3 cellular contexts compared by ENCODE assay signal in the genomic region with DNA sequence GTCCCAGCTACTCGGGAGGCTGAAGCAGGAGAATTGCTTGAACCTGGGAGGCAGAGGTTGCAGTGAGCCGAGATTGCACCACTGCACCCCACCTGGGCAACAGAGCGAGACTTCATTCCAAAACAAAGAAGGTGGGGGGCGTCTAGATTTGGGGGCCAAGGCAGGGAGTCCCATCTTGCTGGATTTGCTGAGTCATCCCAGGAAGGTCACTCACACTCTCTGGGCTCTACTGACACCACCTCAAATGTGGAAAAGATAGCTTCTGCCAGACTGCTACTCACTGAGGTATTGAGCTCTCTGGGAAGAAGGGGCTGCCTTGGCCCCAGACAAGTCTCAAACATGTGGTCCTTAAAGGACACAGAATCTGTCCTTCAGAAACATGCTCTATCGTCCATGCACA.
TF ChIP-seq lines count a peak whose summit lies in the region.

No MANE protein-coding gene starts in this region.

TF ChIP-seq in HepG2, 621 proteins besides CTCF, POLR2A, EP300 and RAD21 (continues in another document):
- no peak for TF ChIP-seq CBX5 (CRISPR knock-in tag; IDR thresholded peaks at IDR 0.05; ENCODE audit: borderline replicate concordance)
- TF ChIP-seq ZNF768 (CRISPR knock-in tag; IDR thresholded peaks at IDR 0.05) = peak; percentile 34; the same call in 1 of the 2 replicates
- no peak for TF ChIP-seq NR2F6 (IDR thresholded peaks at IDR 0.05)
- TF ChIP-seq NR2F6 (CRISPR knock-in tag; IDR thresholded peaks at IDR 0.05) = no peak
- TF ChIP-seq, protein P1, sequence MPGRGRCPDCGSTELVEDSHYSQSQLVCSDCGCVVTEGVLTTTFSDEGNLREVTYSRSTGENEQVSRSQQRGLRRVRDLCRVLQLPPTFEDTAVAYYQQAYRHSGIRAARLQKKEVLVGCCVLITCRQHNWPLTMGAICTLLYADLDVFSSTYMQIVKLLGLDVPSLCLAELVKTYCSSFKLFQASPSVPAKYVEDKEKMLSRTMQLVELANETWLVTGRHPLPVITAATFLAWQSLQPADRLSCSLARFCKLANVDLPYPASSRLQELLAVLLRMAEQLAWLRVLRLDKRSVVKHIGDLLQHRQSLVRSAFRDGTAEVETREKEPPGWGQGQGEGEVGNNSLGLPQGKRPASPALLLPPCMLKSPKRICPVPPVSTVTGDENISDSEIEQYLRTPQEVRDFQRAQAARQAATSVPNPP (CRISPR knock-in tag; IDR thresholded peaks at IDR 0.05) = no peak
- no peak for TF ChIP-seq ZNF816 (CRISPR knock-in tag; IDR thresholded peaks at IDR 0.05; ENCODE audit: borderline replicate concordance)
- no peak for TF ChIP-seq ZNF605 (CRISPR knock-in tag; IDR thresholded peaks at IDR 0.05)
- TF ChIP-seq SAFB2 (CRISPR knock-in tag; IDR thresholded peaks at IDR 0.05; ENCODE audit: borderline replicate concordance, low read depth) = no peak
- TF ChIP-seq GABPB1 (CRISPR knock-in tag; IDR thresholded peaks at IDR 0.05) = no peak
- no peak for TF ChIP-seq POLR2AphosphoS2 (IDR thresholded peaks at IDR 0.05; ENCODE audit: low read depth, low read length)
- no peak for TF ChIP-seq RFXANK (CRISPR knock-in tag; IDR thresholded peaks at IDR 0.05)
- no peak for TF ChIP-seq SALL1 (CRISPR knock-in tag; IDR thresholded peaks at IDR 0.05)
- peak; percentile 60; the same call in 1 of the 2 replicates for TF ChIP-seq NFE2 (CRISPR knock-in tag; IDR thresholded peaks at IDR 0.05)
- peak; percentile 94 for TF ChIP-seq NFE2L2 (IDR thresholded peaks at IDR 0.05; ENCODE audit: low read length)
- TF ChIP-seq ZNF235 (CRISPR knock-in tag; IDR thresholded peaks at IDR 0.05; ENCODE audit: borderline replicate concordance) = no peak
- no peak for TF ChIP-seq MLLT10 (CRISPR knock-in tag; IDR thresholded peaks at IDR 0.05)
- no peak for TF ChIP-seq ZKSCAN5 (CRISPR knock-in tag; IDR thresholded peaks at IDR 0.05)
- TF ChIP-seq, protein P2, sequence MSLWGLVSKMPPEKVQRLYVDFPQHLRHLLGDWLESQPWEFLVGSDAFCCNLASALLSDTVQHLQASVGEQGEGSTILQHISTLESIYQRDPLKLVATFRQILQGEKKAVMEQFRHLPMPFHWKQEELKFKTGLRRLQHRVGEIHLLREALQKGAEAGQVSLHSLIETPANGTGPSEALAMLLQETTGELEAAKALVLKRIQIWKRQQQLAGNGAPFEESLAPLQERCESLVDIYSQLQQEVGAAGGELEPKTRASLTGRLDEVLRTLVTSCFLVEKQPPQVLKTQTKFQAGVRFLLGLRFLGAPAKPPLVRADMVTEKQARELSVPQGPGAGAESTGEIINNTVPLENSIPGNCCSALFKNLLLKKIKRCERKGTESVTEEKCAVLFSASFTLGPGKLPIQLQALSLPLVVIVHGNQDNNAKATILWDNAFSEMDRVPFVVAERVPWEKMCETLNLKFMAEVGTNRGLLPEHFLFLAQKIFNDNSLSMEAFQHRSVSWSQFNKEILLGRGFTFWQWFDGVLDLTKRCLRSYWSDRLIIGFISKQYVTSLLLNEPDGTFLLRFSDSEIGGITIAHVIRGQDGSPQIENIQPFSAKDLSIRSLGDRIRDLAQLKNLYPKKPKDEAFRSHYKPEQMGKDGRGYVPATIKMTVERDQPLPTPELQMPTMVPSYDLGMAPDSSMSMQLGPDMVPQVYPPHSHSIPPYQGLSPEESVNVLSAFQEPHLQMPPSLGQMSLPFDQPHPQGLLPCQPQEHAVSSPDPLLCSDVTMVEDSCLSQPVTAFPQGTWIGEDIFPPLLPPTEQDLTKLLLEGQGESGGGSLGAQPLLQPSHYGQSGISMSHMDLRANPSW (CRISPR knock-in tag; IDR thresholded peaks at IDR 0.05; ENCODE audit: borderline replicate concordance) = no peak
- TF ChIP-seq MAFF (IDR thresholded peaks at IDR 0.05; ENCODE audit: low read depth, low read length) = peak; percentile 22; the same call in 1 of the 2 replicates
- no peak for TF ChIP-seq ZNF350 (CRISPR knock-in tag; IDR thresholded peaks at IDR 0.05; ENCODE audit: borderline replicate concordance, low read depth)
- TF ChIP-seq ZNF773 (CRISPR knock-in tag; IDR thresholded peaks at IDR 0.05; ENCODE audit: borderline replicate concordance) = no peak

TF ChIP-seq in IMR-90, 13 proteins besides CTCF, POLR2A, EP300 and RAD21:
- TF ChIP-seq BHLHE40 (IDR thresholded peaks at IDR 0.05; ENCODE audit: low read depth, low read length) (no peak), NFE2L2 (IDR thresholded peaks at IDR 0.05; ENCODE audit: low read depth, low read length) (peak; percentile 90), MAFK (IDR thresholded peaks at IDR 0.05; ENCODE audit: low read depth, low read length) (0 out of 2 replicates have a peak, but pooled peaks have one; percentile 10)

TF ChIP-seq in K562, 482 proteins besides CTCF, POLR2A, EP300 and RAD21 (continues in another document):
- TF ChIP-seq MAFG (tag; conservative IDR thresholded peaks at IDR 0.05) (peak; percentile 72), ZNF561 (CRISPR knock-in tag; conservative IDR thresholded peaks at IDR 0.05) (no peak), MAFK (IDR thresholded peaks at IDR 0.05; ENCODE audit: low read length) (peak; percentile 44; the same call in 1 of the 2 replicates), DMBX1 (CRISPR knock-in tag; IDR thresholded peaks at IDR 0.05; ENCODE audit: borderline replicate concordance) (no peak), ZNF589 (CRISPR knock-in tag; IDR thresholded peaks at IDR 0.05; ENCODE audit: low read depth) (no peak), FOXJ2 (tag; IDR thresholded peaks at IDR 0.05) (no peak), HDAC2 (IDR thresholded peaks at IDR 0.05) (no peak), C11orf30 (IDR thresholded peaks at IDR 0.05; ENCODE audit: low read depth) (peak; percentile 66), NFE2L1 (tag; IDR thresholded peaks at IDR 0.05; ENCODE audit: borderline replicate concordance, low read depth) (peak; percentile 51; the same call in 1 of the 2 replicates), U2AF1 (optimal IDR thresholded peaks at IDR 0.05; ENCODE audit: low read depth, low read length) (no peak), MAFF (IDR thresholded peaks at IDR 0.05; ENCODE audit: low read length) (peak; percentile 65), VEZF1 (CRISPR knock-in tag; IDR thresholded peaks at IDR 0.05) (no peak), ZNF316 (IDR thresholded peaks at IDR 0.05) (peak; percentile 64; the same call in 1 of the 2 replicates), ZNF175 (CRISPR knock-in tag; IDR thresholded peaks at IDR 0.05; ENCODE audit: low read depth) (no peak), NFE2 (IDR thresholded peaks at IDR 0.05; ENCODE audit: low read depth) (peak; percentile 65), SMC3 (conservative IDR thresholded peaks at IDR 0.05; ENCODE audit: insufficient read depth, low read depth, low read length) (no peak), PHF21A (IDR thresholded peaks at IDR 0.05; ENCODE audit: borderline replicate concordance, low read depth) (no peak), ZFP30 (CRISPR knock-in tag; IDR thresholded peaks at IDR 0.05; ENCODE audit: borderline replicate concordance) (no peak)
- TF ChIP-seq, protein P3, sequence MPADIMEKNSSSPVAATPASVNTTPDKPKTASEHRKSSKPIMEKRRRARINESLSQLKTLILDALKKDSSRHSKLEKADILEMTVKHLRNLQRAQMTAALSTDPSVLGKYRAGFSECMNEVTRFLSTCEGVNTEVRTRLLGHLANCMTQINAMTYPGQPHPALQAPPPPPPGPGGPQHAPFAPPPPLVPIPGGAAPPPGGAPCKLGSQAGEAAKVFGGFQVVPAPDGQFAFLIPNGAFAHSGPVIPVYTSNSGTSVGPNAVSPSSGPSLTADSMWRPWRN (IDR thresholded peaks at IDR 0.05; ENCODE audit: low read depth) = no peak
- TF ChIP-seq, protein P4, sequence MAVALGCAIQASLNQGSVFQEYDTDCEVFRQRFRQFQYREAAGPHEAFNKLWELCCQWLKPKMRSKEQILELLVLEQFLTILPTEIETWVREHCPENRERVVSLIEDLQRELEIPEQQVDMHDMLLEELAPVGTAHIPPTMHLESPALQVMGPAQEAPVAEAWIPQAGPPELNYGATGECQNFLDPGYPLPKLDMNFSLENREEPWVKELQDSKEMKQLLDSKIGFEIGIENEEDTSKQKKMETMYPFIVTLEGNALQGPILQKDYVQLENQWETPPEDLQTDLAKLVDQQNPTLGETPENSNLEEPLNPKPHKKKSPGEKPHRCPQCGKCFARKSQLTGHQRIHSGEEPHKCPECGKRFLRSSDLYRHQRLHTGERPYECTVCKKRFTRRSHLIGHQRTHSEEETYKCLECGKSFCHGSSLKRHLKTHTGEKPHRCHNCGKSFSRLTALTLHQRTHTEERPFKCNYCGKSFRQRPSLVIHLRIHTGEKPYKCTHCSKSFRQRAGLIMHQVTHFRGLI (CRISPR knock-in tag; IDR thresholded peaks at IDR 0.05) = no peak
- TF ChIP-seq, protein P5, sequence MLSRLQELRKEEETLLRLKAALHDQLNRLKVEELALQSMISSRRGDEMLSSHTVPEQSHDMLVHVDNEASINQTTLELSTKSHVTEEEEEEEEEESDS (CRISPR knock-in tag; IDR thresholded peaks at IDR 0.05) = no peak
- TF ChIP-seq, protein P6, sequence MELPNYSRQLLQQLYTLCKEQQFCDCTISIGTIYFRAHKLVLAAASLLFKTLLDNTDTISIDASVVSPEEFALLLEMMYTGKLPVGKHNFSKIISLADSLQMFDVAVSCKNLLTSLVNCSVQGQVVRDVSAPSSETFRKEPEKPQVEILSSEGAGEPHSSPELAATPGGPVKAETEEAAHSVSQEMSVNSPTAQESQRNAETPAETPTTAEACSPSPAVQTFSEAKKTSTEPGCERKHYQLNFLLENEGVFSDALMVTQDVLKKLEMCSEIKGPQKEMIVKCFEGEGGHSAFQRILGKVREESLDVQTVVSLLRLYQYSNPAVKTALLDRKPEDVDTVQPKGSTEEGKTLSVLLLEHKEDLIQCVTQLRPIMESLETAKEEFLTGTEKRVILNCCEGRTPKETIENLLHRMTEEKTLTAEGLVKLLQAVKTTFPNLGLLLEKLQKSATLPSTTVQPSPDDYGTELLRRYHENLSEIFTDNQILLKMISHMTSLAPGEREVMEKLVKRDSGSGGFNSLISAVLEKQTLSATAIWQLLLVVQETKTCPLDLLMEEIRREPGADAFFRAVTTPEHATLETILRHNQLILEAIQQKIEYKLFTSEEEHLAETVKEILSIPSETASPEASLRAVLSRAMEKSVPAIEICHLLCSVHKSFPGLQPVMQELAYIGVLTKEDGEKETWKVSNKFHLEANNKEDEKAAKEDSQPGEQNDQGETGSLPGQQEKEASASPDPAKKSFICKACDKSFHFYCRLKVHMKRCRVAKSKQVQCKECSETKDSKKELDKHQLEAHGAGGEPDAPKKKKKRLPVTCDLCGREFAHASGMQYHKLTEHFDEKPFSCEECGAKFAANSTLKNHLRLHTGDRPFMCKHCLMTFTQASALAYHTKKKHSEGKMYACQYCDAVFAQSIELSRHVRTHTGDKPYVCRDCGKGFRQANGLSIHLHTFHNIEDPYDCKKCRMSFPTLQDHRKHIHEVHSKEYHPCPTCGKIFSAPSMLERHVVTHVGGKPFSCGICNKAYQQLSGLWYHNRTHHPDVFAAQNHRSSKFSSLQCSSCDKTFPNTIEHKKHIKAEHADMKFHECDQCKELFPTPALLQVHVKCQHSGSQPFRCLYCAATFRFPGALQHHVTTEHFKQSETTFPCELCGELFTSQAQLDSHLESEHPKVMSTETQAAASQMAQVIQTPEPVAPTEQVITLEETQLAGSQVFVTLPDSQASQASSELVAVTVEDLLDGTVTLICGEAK (IDR thresholded peaks at IDR 0.05) = no peak
- TF ChIP-seq, protein P6 (CRISPR knock-in tag; IDR thresholded peaks at IDR 0.05) = no peak
